In genomic region chr3:43316783-43317460, GRCh38 we compare ENCODE assay signal across 12 cellular contexts. TPM values are rescaled to one million over a fixed set of nuclear protein-coding genes. Genes with fewer than 3 reads are reported as not detected.
DNase-seq lines count a peak whose midpoint lies in the region; ATAC-seq, FAIRE-seq and TF ChIP-seq lines count a peak whose summit lies in the region.
"Had no signal": no experiment of that assay in that cellular context is flagged by ENCODE, and none has a peak within 500 bp of the region (broad histone marks: within the 10 kb centered on the region; RNA-seq: fewer than 3 reads in every experiment).

No MANE protein-coding gene starts in this region.

- H3K9me3 ChIP-seq in HUES64 (ENCODE audit: insufficient read depth, low read depth, low read length) = no peaks in the 10 kb centered on the region
- no peaks in the 10 kb centered on the region for H3K9me3 ChIP-seq in keratinocyte (ENCODE audit: control insufficient read depth, low read depth, low read length)
- H3K9me3 ChIP-seq in gastrocnemius medialis = no peaks in the 10 kb centered on the region
- H3K9me3 ChIP-seq in neuronal stem cell (replicated peaks in 1 of 2; ENCODE audit: control insufficient read depth in 2 of 2, insufficient read depth in 1 of 2, low read depth in 1 of 2, low read length in 2 of 2) = no peaks in the 10 kb centered on the region
- H3K9me3 ChIP-seq in smooth muscle cell (replicated peaks; ENCODE audit: low read depth) = no peaks in the 10 kb centered on the region

- no peak overlapping the region for H3K4me2 ChIP-seq in keratinocyte (ENCODE audit: control insufficient read depth, extremely low read depth, insufficient read depth, low read depth, low read length)
- no peak overlapping the region for H3K4me2 ChIP-seq in neuronal stem cell (ENCODE audit: insufficient read depth, low read length, poor library complexity, severe bottlenecking)
- no peak overlapping the region for H3K4me2 ChIP-seq in smooth muscle cell
- H3K4me2 ChIP-seq: PC-9 had no signal

- H3K9ac ChIP-seq in HUES64 (ENCODE audit: low read depth, low read length) (no peak overlapping the region), keratinocyte (ENCODE audit: control insufficient read depth, extremely low read depth, insufficient read depth, low read length) (no peak overlapping the region), neuronal stem cell (ENCODE audit: low read depth, low read length, poor library complexity) (no peak overlapping the region), smooth muscle cell (ENCODE audit: low read depth) (no peak overlapping the region)

- H2AK5ac ChIP-seq in neuronal stem cell (ENCODE audit: low read depth, low read length) = no peak overlapping the region

- DNase-seq in keratinocyte (ENCODE audit: low read depth, low spot score) (no peak), gastrocnemius medialis (no peak), neuronal stem cell (ENCODE audit: low spot score) (no peak), smooth muscle cell (lab: John Stamatoyannopoulos, UW; ENCODE audit: unreplicated experiment) (no peak)
- DNase-seq: activated CD4-positive, CD25-positive, alpha-beta regulatory T cell; NCI-H1417 treated with DMSO at 0.1 percent for 48 hours; PC-9 had no signal

- no peak overlapping the region for H2BK12ac ChIP-seq in neuronal stem cell (ENCODE audit: low read length)

- ATAC-seq in gastrocnemius medialis (peak in 1 of 2 donors; percentile 67), HG02798 (IDR thresholded peaks at IDR 0.05; ENCODE audit: poor library complexity, unreplicated experiment) (no peak)
- ATAC-seq: HCT116 had no signal

- H3K23ac ChIP-seq in neuronal stem cell (ENCODE audit: low read depth, low read length, poor library complexity) = no peak overlapping the region

- H4K91ac ChIP-seq in neuronal stem cell (ENCODE audit: low read depth, low read length, poor library complexity) = no peak overlapping the region

- H3K4ac ChIP-seq in neuronal stem cell (ENCODE audit: low read length) = no peak overlapping the region

- H3K9me1 ChIP-seq in keratinocyte (ENCODE audit: control insufficient read depth, extremely low read depth, insufficient read depth, low read length) = peaks cover 2% of the 10 kb centered on the region

- H3K14ac ChIP-seq in neuronal stem cell (ENCODE audit: low read length) = no peak overlapping the region

- no peaks in the 10 kb centered on the region for H3F3A ChIP-seq in smooth muscle cell (ENCODE audit: low read depth)

- TF ChIP-seq POLR2A in gastrocnemius medialis (IDR thresholded peaks at IDR 0.05) = no peak

- H3K4me1 ChIP-seq in HUES64 (ENCODE audit: insufficient read depth, low read length) = peaks cover 19% of the 10 kb centered on the region
- H3K4me1 ChIP-seq in keratinocyte (ENCODE audit: control insufficient read depth, extremely low read depth, insufficient read depth, low read length) = peaks cover 2% of the 10 kb centered on the region
- peaks cover 55 to 62% of the 10 kb centered on the region in 2 donors for H3K4me1 ChIP-seq in gastrocnemius medialis
- H3K4me1 ChIP-seq in neuronal stem cell (ENCODE audit: control insufficient read depth in 2 of 2, insufficient read depth in 1 of 2, low read depth in 1 of 2, low read length in 2 of 2) = peaks cover 0 to 9% of the 10 kb centered on the region in 2 donors
- H3K4me1 ChIP-seq in smooth muscle cell (ENCODE audit: low read depth) = peaks cover 6% of the 10 kb centered on the region

- dilution Hi-C loops in keratinocyte (cut with MboI; ENCODE audit: extremely low pct_ligation_motif_present, low sequenced_read_pairs) = no loop called here

- H3K4me3 ChIP-seq in HUES64 (ENCODE audit: low read length) = no peak overlapping the region
- H3K4me3 ChIP-seq in keratinocyte (ENCODE audit: control insufficient read depth in 2 of 3, extremely low read depth in 1 of 3, insufficient read depth in 2 of 3, low read depth in 1 of 3, low read length in 3 of 3) = no peak overlapping the region
- H3K4me3 ChIP-seq in gastrocnemius medialis = no peak overlapping the region
- H3K4me3 ChIP-seq in neuronal stem cell (ENCODE audit: low read length in 2 of 2) = no peak overlapping the region
- no peak overlapping the region for H3K4me3 ChIP-seq in smooth muscle cell
- H3K4me3 ChIP-seq: PC-9 had no signal

- H2AFZ ChIP-seq in keratinocyte (ENCODE audit: control insufficient read depth, low read length) (no peak overlapping the region), neuronal stem cell (ENCODE audit: low read length) (no peak overlapping the region), smooth muscle cell (ENCODE audit: low read depth) (no peak overlapping the region)
- H2AFZ ChIP-seq: PC-9 had no signal

- intact Hi-C loops in gastrocnemius medialis (cut with DNase I; ENCODE audit: low total_unique reads) = no loop called here

- no peaks in the 10 kb centered on the region for H3K27me3 ChIP-seq in HUES64 (ENCODE audit: insufficient read depth, low read length)
- H3K27me3 ChIP-seq in keratinocyte (ENCODE audit: control insufficient read depth, extremely low read depth, insufficient read depth, low read length) = no peaks in the 10 kb centered on the region
- no peaks in the 10 kb centered on the region for H3K27me3 ChIP-seq in gastrocnemius medialis
- H3K27me3 ChIP-seq in neuronal stem cell (ENCODE audit: control insufficient read depth in 3 of 3, insufficient read depth in 3 of 3, low read depth in 1 of 3, low read length in 3 of 3) = no peaks in the 10 kb centered on the region
- H3K27me3 ChIP-seq in smooth muscle cell (ENCODE audit: low read depth) = no peaks in the 10 kb centered on the region

- H3K27ac ChIP-seq in HUES64 (ENCODE audit: low read depth, low read length) (0 out of 2 replicates have a peak overlapping the region, but pooled peaks have one; percentile 9), angular gyrus (ENCODE audit: low read depth, low read length) (peak overlapping the region; percentile 56), keratinocyte (ENCODE audit: control insufficient read depth, insufficient read depth, low read length) (no peak overlapping the region), gastrocnemius medialis (peak overlapping the region; percentile 75 to 80 (median 75)), neuronal stem cell (replicated peaks; ENCODE audit: low read length) (no peak overlapping the region), smooth muscle cell (ENCODE audit: low read depth) (no peak overlapping the region)
- H3K27ac ChIP-seq: HL-60, PC-9 had no signal

- FAIRE-seq in keratinocyte (lab: Jason Lieb, UNC) = peak; percentile 36

- TF ChIP-seq CTCF in keratinocyte (optimal IDR thresholded peaks at IDR 0.05 in 1 of 3, IDR thresholded peaks at IDR 0.05 in 1 of 3, conservative IDR thresholded peaks at IDR 0.05 in 1 of 3; ENCODE audit: extremely low read depth in 1 of 3, insufficient read depth in 2 of 3, low read length in 3 of 3) (no peak), gastrocnemius medialis (IDR thresholded peaks at IDR 0.05 in 4 of 5, conservative IDR thresholded peaks at IDR 0.05 in 1 of 5) (no peak), smooth muscle cell (IDR thresholded peaks at IDR 0.05; ENCODE audit: borderline replicate concordance, insufficient read depth, poor library complexity, severe bottlenecking) (no peak)

- H3K36me3 ChIP-seq in HUES64 (ENCODE audit: insufficient read depth, low read length) = peaks cover 3% of the 10 kb centered on the region; the same call in 1 of the 2 replicates
- peaks cover 10% of the 10 kb centered on the region in 2 experiments for H3K36me3 ChIP-seq in keratinocyte (ENCODE audit: control insufficient read depth in 2 of 2, extremely low read depth in 1 of 2, insufficient read depth in 2 of 2, low read length in 2 of 2)
- no peaks in the 10 kb centered on the region for H3K36me3 ChIP-seq in gastrocnemius medialis
- H3K36me3 ChIP-seq in neuronal stem cell (replicated peaks in 1 of 2; ENCODE audit: control insufficient read depth in 2 of 2, insufficient read depth in 2 of 2, low read length in 2 of 2) = peaks cover 0 to 33% of the 10 kb centered on the region in 2 donors
- no peaks in the 10 kb centered on the region for H3K36me3 ChIP-seq in smooth muscle cell (ENCODE audit: low read depth)

- H3K18ac ChIP-seq in neuronal stem cell (ENCODE audit: low read length) = no peak overlapping the region

- no peak overlapping the region for H2BK120ac ChIP-seq in neuronal stem cell (ENCODE audit: low read depth, low read length)

- H4K8ac ChIP-seq in neuronal stem cell (ENCODE audit: low read depth, low read length) = no peak overlapping the region

- H2BK15ac ChIP-seq in neuronal stem cell (ENCODE audit: low read length) = no peak overlapping the region

- peaks cover 63% of the 10 kb centered on the region for H3K79me2 ChIP-seq in keratinocyte (ENCODE audit: control insufficient read depth, insufficient read depth, low read length)
- H3K79me2 ChIP-seq in smooth muscle cell (ENCODE audit: low read depth) = peaks cover 22% of the 10 kb centered on the region

- H4K20me1 ChIP-seq in keratinocyte (ENCODE audit: control insufficient read depth, extremely low read depth, insufficient read depth, low read length) (no peaks in the 10 kb centered on the region), smooth muscle cell (ENCODE audit: low read depth) (peaks cover 70% of the 10 kb centered on the region)

- in situ Hi-C loops in gastrocnemius medialis (cut with MboI; ENCODE audit: low sequenced_read_pairs in 4 of 4) = no loop called here

- H2BK5ac ChIP-seq in neuronal stem cell (ENCODE audit: low read length) = no peak overlapping the region

- peaks cover 5% of the 10 kb centered on the region for H3K79me1 ChIP-seq in neuronal stem cell (ENCODE audit: low read depth, low read length)

- 72% methylated on average over 4 of the region's 4 CpGs for WGBS in HUES64
- WGBS in neuronal stem cell (ENCODE audit: extremely low coverage in 2 of 2, insufficient read length in 2 of 2, insufficient replicate concordance in 1 of 2), 2 donors = no CpG with 5 or more reads among the region's 4 CpGs
- WGBS in smooth muscle cell (ENCODE audit: low lambda C conversion rate) = 82% methylated on average over 4 of the region's 4 CpGs

RNA-seq across cellular contexts. Expression of gene SNRK, which starts 30.6 kb away (rescaled TPM):
- polyA plus RNA-seq in HUES64 (2013, experiment 1 of 2) = 8.4 TPM
- 9.3 TPM for polyA plus RNA-seq in HUES64 (2013, experiment 2 of 2)
- polyA plus RNA-seq in keratinocyte (9.4 to 15.7 TPM (median 11.5 TPM) in 3 replicates), smooth muscle cell (3.9 and 6.3 TPM in 2 replicates)
- 9.4 TPM for polyA plus RNA-seq in keratinocyte (2011; ENCODE audit: low read depth)
- polyA plus RNA-seq in keratinocyte (2011; cell fraction: cytosol; rRNA removed) = 6.0 and 8.6 TPM in 2 replicates
- 15.5 and 16.8 TPM in 2 replicates for polyA plus RNA-seq in keratinocyte (2011; cell fraction: nucleus; rRNA removed)
- polyA plus RNA-seq in keratinocyte (2012; ENCODE audit: low replicate concordance) = 10.1 and 13.6 TPM in 2 replicates
- 34.0 to 53.3 TPM (median 37.1 TPM) in 3 replicates for polyA minus RNA-seq in keratinocyte
- 23.0 TPM for polyA minus RNA-seq in keratinocyte (2011; cell fraction: cytosol; rRNA and poly(A)+ RNA removed)
- polyA minus RNA-seq in keratinocyte (2011; cell fraction: nucleus; rRNA and poly(A)+ RNA removed) = 18.5 and 37.1 TPM in 2 replicates
- total RNA-seq in gastrocnemius medialis (10 to 100 TPM; 18.4 to 29.0 (median 21.9) TPM), smooth muscle cell (14.2 and 14.7 TPM in 2 replicates)
- 8.0 TPM for polyA plus RNA-seq in neuronal stem cell (2013, experiment 1 of 2)
- polyA plus RNA-seq in neuronal stem cell (2013, experiment 2 of 2) = 7.3 TPM

Comparison
In these comparisons a context has a peak if more than half of its experiments do, and no peak if none do; other contexts are left out.
1. H3K27ac ChIP-seq: peak in HUES64 (single experiment), angular gyrus (single experiment) and gastrocnemius medialis (4 of 4); none in keratinocyte (single experiment), neuronal stem cell (single experiment) and smooth muscle cell (single experiment).